Comparison of ENCODE assay signal across 19 cellular contexts in genomic region chr1:223231011-223231572, GRCh38.
DNase-seq lines count a peak whose midpoint lies in the region; ATAC-seq and TF ChIP-seq lines count a peak whose summit lies in the region.
"Had no signal": no experiment of that assay in that cellular context is flagged by ENCODE, and none has a peak within 500 bp of the region (broad histone marks: within the 10 kb centered on the region; RNA-seq: fewer than 3 reads in every experiment).

No MANE protein-coding gene starts in this region.

- ATAC-seq in CD4-positive, CD25-positive, alpha-beta regulatory T cell (ENCODE audit: low read depth in 2 of 2): no peak
- no peak for ATAC-seq in activated T-helper 17 cell treated with anti-CD3 and anti-CD28 coated beads, Interleukin-2, amount 50 U/mL, for 72 hours (replicated peaks)
- no peak for ATAC-seq in left lobe of liver
- no peak for ATAC-seq in HG03520 (IDR thresholded peaks at IDR 0.05; ENCODE audit: unreplicated experiment)
- no peak for ATAC-seq in HG03457 (IDR thresholded peaks at IDR 0.05; ENCODE audit: unreplicated experiment)
- no peak for ATAC-seq in HG03565 (IDR thresholded peaks at IDR 0.05; ENCODE audit: unreplicated experiment)
- ATAC-seq: left cardiac atrium had no signal

- peak overlapping the region in 3 of 4 donors; percentile 60 to 86 (median 70) for H3K4me3 Mint-ChIP-seq in CD4-positive, CD25-positive, alpha-beta regulatory T cell
- no peak overlapping the region for H3K4me3 Mint-ChIP-seq in Calu3 (ENCODE audit: low read depth, unreplicated experiment)
- H3K4me3 Mint-ChIP-seq in activated T-helper 17 cell treated with anti-CD3 and anti-CD28 coated beads, Interleukin-2, amount 50 U/mL, for 72 hours: peak overlapping the region; percentile 70
- no peak overlapping the region for H3K4me3 Mint-ChIP-seq in MCF 10A (ENCODE audit: unreplicated experiment)

- H3K4me1 Mint-ChIP-seq in CD4-positive, CD25-positive, alpha-beta regulatory T cell: peaks cover 17 to 82% (median 33%) of the 10 kb centered on the region in 4 donors
- H3K4me1 Mint-ChIP-seq in Calu3 (ENCODE audit: low read depth, unreplicated experiment) (peaks cover 35% of the 10 kb centered on the region), MCF 10A (ENCODE audit: insufficient read depth, unreplicated experiment) (peaks cover 48% of the 10 kb centered on the region)
- peaks cover 32% of the 10 kb centered on the region for H3K4me1 Mint-ChIP-seq in activated T-helper 17 cell treated with anti-CD3 and anti-CD28 coated beads, Interleukin-2, amount 50 U/mL, for 72 hours

- no TSS peak for BruUV-seq in Calu3 (replicated peaks; lab: Mats Ljungman, UMichigan)
- BruUV-seq in MCF 10A (replicated peaks; lab: Mats Ljungman, UMichigan): no TSS peak

- peak overlapping the region; percentile 68 for H3K27ac ChIP-seq in CD4-positive, CD25-positive, alpha-beta regulatory T cell (ENCODE audit: insufficient read depth, low read length, poor library complexity, severe bottlenecking)
- H3K27ac ChIP-seq: hepatocyte, ovary, tibial nerve had no signal

- no peaks in the 10 kb centered on the region for H3K27me3 Mint-ChIP-seq in CD4-positive, CD25-positive, alpha-beta regulatory T cell
- H3K27me3 Mint-ChIP-seq in Calu3 (ENCODE audit: unreplicated experiment): peaks cover 2% of the 10 kb centered on the region
- H3K27me3 Mint-ChIP-seq in activated T-helper 17 cell treated with anti-CD3 and anti-CD28 coated beads, Interleukin-2, amount 50 U/mL, for 72 hours: no peaks in the 10 kb centered on the region
- H3K27me3 Mint-ChIP-seq in MCF 10A (ENCODE audit: insufficient read depth, unreplicated experiment): no peaks in the 10 kb centered on the region

- TF ChIP-seq CTCF in Calu3 (IDR thresholded peaks at IDR 0.05; ENCODE audit: unreplicated experiment) (no peak), MCF 10A (IDR thresholded peaks at IDR 0.05; ENCODE audit: unreplicated experiment) (no peak)

- intact Hi-C loops in Calu3 (cut with micrococcal nuclease; ENCODE audit: unreplicated experiment): no loop called here
- intact Hi-C loops in MCF 10A (cut with micrococcal nuclease): no loop called here

- H3K4me3 ChIP-seq in CD4-positive, CD25-positive, alpha-beta regulatory T cell (ENCODE audit: low read depth, low read length): no peak overlapping the region
- H3K4me3 ChIP-seq: hepatocyte, ovary, skin epidermis, tibial nerve had no signal

- DNase-seq in CD4-positive, CD25-positive, alpha-beta regulatory T cell: no peak
- DNase-seq in Calu3 (no peak), left lobe of liver (ENCODE audit: low spot score) (peak; percentile 28), MCF 10A (ENCODE audit: unreplicated experiment) (no peak)
- DNase-seq: activated CD4-positive, alpha-beta T cell treated with anti-CD3 and anti-CD28 coated beads, Interleukin-2, amount 50 U/mL, for 4 hours; BE2C; DMS53; left cardiac atrium; NCI-H2081 treated with DMSO at 0.1 percent for 48 hours; NCI-H526 treated with DMSO at 0.1 percent for 48 hours; ovary; stimulated activated CD4-positive, alpha-beta T cell treated with anti-CD3 and anti-CD28 coated beads, Interleukin-4, amount 100 ng/mL, for 4 hours had no signal

- no peaks in the 10 kb centered on the region for H3K9me3 ChIP-seq in CD4-positive, CD25-positive, alpha-beta regulatory T cell (ENCODE audit: control insufficient read depth in 2 of 2, low read length in 2 of 2)
- H3K9me3 ChIP-seq: BE2C, ovary had no signal

- peaks cover 57% of the 10 kb centered on the region for H3K4me1 ChIP-seq in CD4-positive, CD25-positive, alpha-beta regulatory T cell (ENCODE audit: control insufficient read depth, insufficient read depth, low read length, poor library complexity, severe bottlenecking)
- H3K4me1 ChIP-seq: BE2C had no signal

- H3K36me3 Mint-ChIP-seq in CD4-positive, CD25-positive, alpha-beta regulatory T cell: no peaks in the 10 kb centered on the region
- peaks cover 5% of the 10 kb centered on the region for H3K36me3 Mint-ChIP-seq in Calu3 (ENCODE audit: insufficient read depth, unreplicated experiment)
- H3K36me3 Mint-ChIP-seq in activated T-helper 17 cell treated with anti-CD3 and anti-CD28 coated beads, Interleukin-2, amount 50 U/mL, for 72 hours (ENCODE audit: low read depth): no peaks in the 10 kb centered on the region
- no peaks in the 10 kb centered on the region for H3K36me3 Mint-ChIP-seq in MCF 10A (ENCODE audit: insufficient read depth, unreplicated experiment)

- CTCF ChIA-PET in Calu3 (lab: Charles Lee) (interaction anchor here (0.7 to 2.1 kb wide), 2 partner anchors 97 to 292 kb away, joined by 3 to 7 read pairs; no protein-coding TSS in a partner anchor), MCF 10A (lab: Yijun Ruan, JAX) (interaction anchor here (0.6 to 1.0 kb wide), 4 partner anchors 97 to 511 kb away, joined by 3 read pairs; no protein-coding TSS in a partner anchor)

- peak overlapping the region; percentile 97 to 99 (median 98) for H3K27ac Mint-ChIP-seq in CD4-positive, CD25-positive, alpha-beta regulatory T cell
- H3K27ac Mint-ChIP-seq in Calu3 (ENCODE audit: unreplicated experiment) (peak overlapping the region; percentile 24), MCF 10A (ENCODE audit: low read depth, unreplicated experiment) (no peak overlapping the region)
- peak overlapping the region; percentile 88 for H3K27ac Mint-ChIP-seq in activated T-helper 17 cell treated with anti-CD3 and anti-CD28 coated beads, Interleukin-2, amount 50 U/mL, for 72 hours

- POLR2A ChIA-PET in MCF 10A (lab: Yijun Ruan, JAX): no interaction called here

- no peaks in the 10 kb centered on the region for H3K27me3 ChIP-seq in CD4-positive, CD25-positive, alpha-beta regulatory T cell (ENCODE audit: control insufficient read depth, insufficient read depth, low read length)
- H3K27me3 ChIP-seq: BE2C, hepatocyte, ovary, tibial nerve had no signal

- H3K36me3 ChIP-seq in CD4-positive, CD25-positive, alpha-beta regulatory T cell (ENCODE audit: control insufficient read depth, insufficient read depth, low read length): no peaks in the 10 kb centered on the region
- H3K36me3 ChIP-seq: BE2C, ovary, tibial nerve had no signal

- peaks cover 0 to 4% (median 0%) of the 10 kb centered on the region in 7 donors for H3K9me3 Mint-ChIP-seq in CD4-positive, CD25-positive, alpha-beta regulatory T cell
- H3K9me3 Mint-ChIP-seq in Calu3 (ENCODE audit: low read depth, unreplicated experiment): peaks cover 2% of the 10 kb centered on the region
- no peaks in the 10 kb centered on the region for H3K9me3 Mint-ChIP-seq in activated T-helper 17 cell treated with anti-CD3 and anti-CD28 coated beads, Interleukin-2, amount 50 U/mL, for 72 hours
- H3K9me3 Mint-ChIP-seq in MCF 10A (ENCODE audit: unreplicated experiment): no peaks in the 10 kb centered on the region

Comparison
In these comparisons a context has a peak if more than half of its experiments do, and no peak if none do; other contexts are left out.
1. H3K4me3 Mint-ChIP-seq: peak in CD4-positive, CD25-positive, alpha-beta regulatory T cell (3 of 4) and activated T-helper 17 cell treated with anti-CD3 and anti-CD28 coated beads, Interleukin-2, amount 50 U/mL, for 72 hours (single experiment); none in Calu3 (single experiment) and MCF 10A (single experiment).